Comparison of ENCODE assay signal across 16 cellular contexts in genomic region chr6:19354181-19354580, GRCh38.
"Had no signal": no experiment of that assay in that cellular context is flagged by ENCODE, and none has a peak within 500 bp of the region (broad histone marks: within the 10 kb centered on the region; RNA-seq: fewer than 3 reads in every experiment).

No MANE protein-coding gene starts in this region.

- H3K4me3 ChIP-seq: adrenal gland, breast epithelium, coronary artery, lower lobe of right lung, psoas muscle, skin epidermis, suprapubic skin, transverse colon, vagina had no signal

- DNase-seq: activated CD4-positive, alpha-beta T cell treated with anti-CD3 and anti-CD28 coated beads for 1 hour; activated gamma-delta T cell; adrenal gland; erythroblast; lower lobe of right lung; naive thymus-derived CD8-positive, alpha-beta T cell; psoas muscle; right cardiac atrium; stimulated activated naive CD8-positive, alpha-beta T cell treated with anti-CD3 and anti-CD28 coated beads, Interleukin-15, amount 100 ng/mL, for 72 hours; transverse colon; WERI-Rb-1 had no signal
